Comparison of ENCODE assay signal across 18 cellular contexts in genomic region chr16:28110074-28110473, GRCh38. TPM values are rescaled to one million over a fixed set of nuclear protein-coding genes. Genes with fewer than 3 reads are reported as not detected.
DNase-seq lines count a peak whose midpoint lies in the region; TF ChIP-seq lines count a peak whose summit lies in the region.
"Had no signal": no experiment of that assay in that cellular context is flagged by ENCODE, and none has a peak within 500 bp of the region (broad histone marks: within the 10 kb centered on the region; RNA-seq: fewer than 3 reads in every experiment).

No MANE protein-coding gene starts in this region.

- H3K4me1 ChIP-seq in stomach (peaks cover 0 to 3% (median 0%) of the 10 kb centered on the region in 4 donors), Karpas-422 (ENCODE audit: low read length) (no peaks in the 10 kb centered on the region)
- H3K4me1 ChIP-seq: uterus had no signal

- 58 to 76% (median 63%) methylated on average over 3 of the region's 3 CpGs for WGBS in stomach, 5 donors

- peaks cover 45% of the 10 kb centered on the region for H3K36me3 Mint-ChIP-seq in activated naive CD4-positive, alpha-beta T cell treated with anti-CD3 and anti-CD28 coated beads for 36 hours (ENCODE audit: low read depth)

- no peak overlapping the region for H3K4me3 Mint-ChIP-seq in activated naive CD4-positive, alpha-beta T cell treated with anti-CD3 and anti-CD28 coated beads for 36 hours
- H3K4me3 Mint-ChIP-seq: activated B cell treated with CpG ODN at 0.5 μM for 24 hours, neural crest cell had no signal

- H2AFZ ChIP-seq in Karpas-422 (ENCODE audit: low read length): no peak overlapping the region

- intact Hi-C loops in activated naive CD4-positive, alpha-beta T cell treated with anti-CD3 and anti-CD28 coated beads for 36 hours (cut with micrococcal nuclease): no loop called here
- intact Hi-C loops in stomach (cut with DNase I; ENCODE audit: low total_unique reads): no loop called here

- H3K4me1 Mint-ChIP-seq in activated naive CD4-positive, alpha-beta T cell treated with anti-CD3 and anti-CD28 coated beads for 36 hours (ENCODE audit: low read depth): peaks cover 6% of the 10 kb centered on the region
- H3K4me1 Mint-ChIP-seq: activated B cell treated with CpG ODN at 0.5 μM for 24 hours, neural crest cell had no signal

- no peaks in the 10 kb centered on the region for H3K27me3 Mint-ChIP-seq in activated naive CD4-positive, alpha-beta T cell treated with anti-CD3 and anti-CD28 coated beads for 36 hours (ENCODE audit: low read depth)
- H3K27me3 Mint-ChIP-seq: activated B cell treated with CpG ODN at 0.5 μM for 24 hours had no signal

- TF ChIP-seq CTCF in fibroblast of the aortic adventitia (IDR thresholded peaks at IDR 0.05; ENCODE audit: insufficient read depth, low read length) (no peak), stomach (IDR thresholded peaks at IDR 0.05) (no peak)

- H3K79me2 ChIP-seq in Karpas-422 (ENCODE audit: low read length): peaks cover 18% of the 10 kb centered on the region

- H3K9me3 Mint-ChIP-seq in activated naive CD4-positive, alpha-beta T cell treated with anti-CD3 and anti-CD28 coated beads for 36 hours: no peaks in the 10 kb centered on the region
- H3K9me3 Mint-ChIP-seq: activated B cell treated with CpG ODN at 0.5 μM for 24 hours, neural crest cell had no signal

- no peak for TF ChIP-seq POLR2A in stomach (IDR thresholded peaks at IDR 0.05)

- H3K27me3 ChIP-seq in stomach (no peaks in the 10 kb centered on the region), Karpas-422 (ENCODE audit: low read length) (no peaks in the 10 kb centered on the region)
- H3K27me3 ChIP-seq: uterus had no signal

- H4K20me1 ChIP-seq in Karpas-422 (ENCODE audit: insufficient read depth, low read depth, low read length): peaks cover 17% of the 10 kb centered on the region

- TF ChIP-seq EP300 in stomach (IDR thresholded peaks at IDR 0.05): no peak

- DNase-seq in activated naive CD4-positive, alpha-beta T cell treated with anti-CD3 and anti-CD28 coated beads for 36 hours: no peak
- DNase-seq in activated naive CD4-positive, alpha-beta T cell treated with Interleukin-2 at 50 U/mL for 16 hours: no peak
- DNase-seq in UCSD-AML1 (lab: John Stamatoyannopoulos, UW; ENCODE audit: unreplicated experiment) (peak; percentile 51), fibroblast of the aortic adventitia (ENCODE audit: low read depth) (peak; percentile 49), stomach (peak; percentile 5), Karpas-422 (no peak), NCI-H2029 (lab: John Stamatoyannopoulos, UW) (no peak), NCI-H187 (lab: John Stamatoyannopoulos, UW) (no peak)
- DNase-seq: activated B cell treated with CpG ODN at 0.5 μM for 24 hours; activated T-cell treated with anti-CD3 and anti-CD28 coated beads, Interleukin-2, amount 50 U/mL, for 1 hour; effector CD4-positive, alpha-beta T cell; NCI-H510A; PC-3; stimulated activated CD4-positive, alpha-beta T cell treated with anti-CD3 and anti-CD28 coated beads, Interleukin-4, amount 100 ng/mL, for 4 hours; uterus had no signal

- no peaks in the 10 kb centered on the region for H3K9me3 ChIP-seq in stomach
- no peaks in the 10 kb centered on the region for H3K9me3 ChIP-seq in Karpas-422 (ENCODE audit: low read length)
- H3K9me3 ChIP-seq: uterus had no signal

- no peak overlapping the region for H3K4me2 ChIP-seq in Karpas-422 (ENCODE audit: low read depth, low read length, poor library complexity, severe bottlenecking)

- H3K27ac Mint-ChIP-seq in activated naive CD4-positive, alpha-beta T cell treated with anti-CD3 and anti-CD28 coated beads for 36 hours: peak overlapping the region; percentile 15
- H3K27ac Mint-ChIP-seq: activated B cell treated with CpG ODN at 0.5 μM for 24 hours had no signal

- CTCF ChIA-PET in activated naive CD4-positive, alpha-beta T cell treated with anti-CD3 and anti-CD28 coated beads for 36 hours (lab: Charles Lee): no interaction called here

- H3K9me2 ChIP-seq in Karpas-422 (replicated peaks; ENCODE audit: insufficient read depth, low read length): no peaks in the 10 kb centered on the region

- H3K27ac ChIP-seq in stomach (peak overlapping the region in 1 of 5 donors; percentile 32), Karpas-422 (ENCODE audit: low read length) (no peak overlapping the region)
- H3K27ac ChIP-seq: uterus had no signal

- H3K9ac ChIP-seq in Karpas-422 (ENCODE audit: low read length): no peak overlapping the region

- H3K36me3 ChIP-seq in stomach (peaks cover 60 to 98% (median 95%) of the 10 kb centered on the region in 4 donors), Karpas-422 (ENCODE audit: insufficient read depth, low read length) (peaks cover 78% of the 10 kb centered on the region)
- H3K36me3 ChIP-seq: uterus had no signal

- H3K4me3 ChIP-seq in fibroblast of the aortic adventitia (ENCODE audit: low read depth, low read length) (no peak overlapping the region), stomach (no peak overlapping the region), Karpas-422 (ENCODE audit: low read length) (no peak overlapping the region)
- H3K4me3 ChIP-seq: uterus had no signal

RNA-seq across cellular contexts. Expression of gene GSG1L, which starts 46.6 kb away (rescaled TPM):
- not detected for total RNA-seq in activated naive CD4-positive, alpha-beta T cell treated with anti-CD3 and anti-CD28 coated beads for 36 hours
- total RNA-seq in fibroblast of the aortic adventitia (ENCODE audit: low replicate concordance) (not detected in 2 replicates), stomach (not detected)
- under 1 TPM in 1 of 3 donors, not detected in 2; 0.06 TPM for polyA plus RNA-seq in stomach
- not detected in 2 replicates for total RNA-seq in Karpas-422 (2014; rRNA removed; shearing (Covaris generic); ENCODE audit: low replicate concordance)
- total RNA-seq: activated B cell treated with CpG ODN at 0.5 μM for 24 hours, HepG2, liver, neural crest cell, PC-3 had no signal
- polyA plus RNA-seq: HepG2, liver had no signal

Comparison
In these comparisons a context has a peak if more than half of its experiments do, and no peak if none do; other contexts are left out.
1. DNase-seq: peak in UCSD-AML1 (single experiment), fibroblast of the aortic adventitia (single experiment) and stomach (single experiment); none in activated naive CD4-positive, alpha-beta T cell treated with anti-CD3 and anti-CD28 coated beads for 36 hours (single experiment), activated naive CD4-positive, alpha-beta T cell treated with Interleukin-2 at 50 U/mL for 16 hours (single experiment), Karpas-422 (single experiment), NCI-H2029 (single experiment) and NCI-H187 (0 of 2).